Comparison of ENCODE assay signal across 10 cellular contexts in genomic region chr10:102649770-102650654, GRCh38. TPM values are rescaled to one million over a fixed set of nuclear protein-coding genes. Genes with fewer than 3 reads are reported as not detected.
DNase-seq lines count a peak whose midpoint lies in the region; ATAC-seq, FAIRE-seq and TF ChIP-seq lines count a peak whose summit lies in the region.
"Had no signal": no experiment of that assay in that cellular context is flagged by ENCODE, and none has a peak within 500 bp of the region (broad histone marks: within the 10 kb centered on the region; RNA-seq: fewer than 3 reads in every experiment).

No MANE protein-coding gene starts in this region.

- peak overlapping the region; percentile 39 to 98 (median 92) for H3K27ac Mint-ChIP-seq in naive thymus-derived CD8-positive, alpha-beta T cell

- no peaks in the 10 kb centered on the region for H3K9me3 Mint-ChIP-seq in naive thymus-derived CD8-positive, alpha-beta T cell

- ATAC-seq in left cardiac atrium: no peak
- no peak for ATAC-seq in naive thymus-derived CD8-positive, alpha-beta T cell
- ATAC-seq in HG02973 (IDR thresholded peaks at IDR 0.05; ENCODE audit: unreplicated experiment): no peak

- no peaks in the 10 kb centered on the region for H3K27me3 Mint-ChIP-seq in naive thymus-derived CD8-positive, alpha-beta T cell

- no peaks in the 10 kb centered on the region for H3K9me3 ChIP-seq in left ventricle myocardium inferior (replicated peaks)
- no peaks in the 10 kb centered on the region for H3K9me3 ChIP-seq in ectodermal cell (ENCODE audit: control insufficient read depth, low read length)
- H3K9me3 ChIP-seq in vagina: no peaks in the 10 kb centered on the region

- H3K36me3 Mint-ChIP-seq in naive thymus-derived CD8-positive, alpha-beta T cell: peaks cover 0 to 26% (median 6%) of the 10 kb centered on the region in 3 donors

- FAIRE-seq in urothelium cell line (lab: Jason Lieb, UNC): no peak

- H3K27ac ChIP-seq in left ventricle myocardium inferior (replicated peaks) (peak overlapping the region; percentile 99), ectodermal cell (ENCODE audit: insufficient read depth, low read depth, low read length, poor library complexity, severe bottlenecking) (peak overlapping the region; percentile 99), vagina (peak overlapping the region; percentile 99)

- intact Hi-C loops in left ventricle myocardium inferior (cut with micrococcal nuclease): no loop called here
- intact Hi-C loops in left cardiac atrium (cut with DNase I): loop anchor here (5.0 kb wide), 1 partner anchor 53 kb away; no protein-coding TSS in a partner anchor
- intact Hi-C loops in vagina (cut with DNase I): loop anchor here (10.0 kb wide), 1 partner anchor 165 kb away; no protein-coding TSS in a partner anchor

- peak overlapping the region; percentile 57 to 99 (median 96) for H3K4me3 Mint-ChIP-seq in naive thymus-derived CD8-positive, alpha-beta T cell

- H3K4me1 Mint-ChIP-seq in naive thymus-derived CD8-positive, alpha-beta T cell: peaks cover 64 to 94% (median 85%) of the 10 kb centered on the region in 4 donors

- H3K27me3 ChIP-seq in left ventricle myocardium inferior (ENCODE audit: low read depth) (no peaks in the 10 kb centered on the region), ectodermal cell (ENCODE audit: control insufficient read depth, insufficient read depth, low read length, poor library complexity, severe bottlenecking) (no peaks in the 10 kb centered on the region), vagina (no peaks in the 10 kb centered on the region)

- POLR2A ChIA-PET in naive thymus-derived CD8-positive, alpha-beta T cell (lab: Charles Lee): interaction anchor here (0.5 to 15.9 kb wide), 3 partner anchors 14 to 64 kb away, joined by 4 to 624 read pairs (median 24); partner anchors contain the start of genes ARL3 and SFXN2
- POLR2A ChIA-PET in HEK293T (lab: Yijun Ruan, JAX): interaction anchor here (1.0 kb wide), 1 partner anchor 11 kb away, joined by 3 read pairs; no protein-coding TSS in a partner anchor

- no peak for TF ChIP-seq POLR2A in vagina (IDR thresholded peaks at IDR 0.05)

- TF ChIP-seq CTCF in left ventricle myocardium inferior (IDR thresholded peaks at IDR 0.05; ENCODE audit: borderline replicate concordance) (no peak), vagina (IDR thresholded peaks at IDR 0.05) (no peak)

- DNase-seq in left ventricle myocardium inferior (no peak), left cardiac atrium (no peak), vagina (ENCODE audit: extremely low spot score in 2 of 2) (no peak), HEK293T (ENCODE audit: extremely low spot score) (no peak), urothelium cell line (ENCODE audit: low spot score) (no peak)
- DNase-seq in naive thymus-derived CD8-positive, alpha-beta T cell: peak in 1 of 10 donors; percentile 49
- DNase-seq: activated CD4-positive, alpha-beta T cell treated with anti-CD3 and anti-CD28 coated beads for 4 hours; Calu3 had no signal

- H3K4me1 ChIP-seq in left ventricle myocardium inferior: peaks cover 98% of the 10 kb centered on the region
- H3K4me1 ChIP-seq in ectodermal cell (ENCODE audit: control insufficient read depth, insufficient read depth, low read length): peaks cover 62% of the 10 kb centered on the region
- H3K4me1 ChIP-seq in vagina: peaks cover 80% of the 10 kb centered on the region

- WGBS in ectodermal cell, 2 experiments: 63 to 65% methylated on average over 12 of the region's 12 CpGs

- H3K4me3 ChIP-seq in left ventricle myocardium inferior (peak overlapping the region; percentile 82), ectodermal cell (ENCODE audit: insufficient read depth, low read depth, low read length) (peak overlapping the region; percentile 29), vagina (peak overlapping the region; percentile 72 to 98)

- CTCF ChIA-PET in HEK293T (lab: Yijun Ruan, JAX): interaction anchor here (1.1 kb wide), 1 partner anchor 29 kb away, joined by 4 read pairs; no protein-coding TSS in a partner anchor

- H3K36me3 ChIP-seq in left ventricle myocardium inferior: peaks cover 23% of the 10 kb centered on the region
- peaks cover 5% of the 10 kb centered on the region for H3K36me3 ChIP-seq in ectodermal cell (ENCODE audit: control insufficient read depth, insufficient read depth, low read length)
- H3K36me3 ChIP-seq in vagina: peaks cover 0 to 11% of the 10 kb centered on the region in 2 donors

TF ChIP-seq in HEK293T, 16 proteins besides CTCF, POLR2A, EP300 and RAD21:
- TF ChIP-seq HDGF (IDR thresholded peaks at IDR 0.05; ENCODE audit: borderline replicate concordance) (no peak), PKNOX1 (IDR thresholded peaks at IDR 0.05) (no peak), ZNF384 (IDR thresholded peaks at IDR 0.05) (no peak), SP1 (IDR thresholded peaks at IDR 0.05) (no peak), LEF1 (IDR thresholded peaks at IDR 0.05; ENCODE audit: borderline replicate concordance) (no peak), TARDBP (IDR thresholded peaks at IDR 0.05) (no peak), ELF4 (IDR thresholded peaks at IDR 0.05) (no peak), NFRKB (IDR thresholded peaks at IDR 0.05) (no peak), L3MBTL2 (conservative IDR thresholded peaks at IDR 0.05) (no peak)
TF ChIP-seq in HEK293T: peak in this region for 0.

RNA-seq across cellular contexts. Expression of gene TRIM8, which starts 5.7 kb away (rescaled TPM):
- total RNA-seq in left ventricle myocardium inferior (95.1 TPM), left cardiac atrium (100 to 1,000 TPM; 104 to 108 TPM), vagina (126 TPM)
- 61.1 TPM for polyA plus RNA-seq in ectodermal cell (2013, experiment 1 of 4)
- 59.1 TPM for polyA plus RNA-seq in ectodermal cell (2013, experiment 2 of 4)
- 48.5 TPM for polyA plus RNA-seq in ectodermal cell (2013, experiment 3 of 4)
- 46.9 TPM for polyA plus RNA-seq in ectodermal cell (2013, experiment 4 of 4)
- 10 to 100 TPM; 61.4 to 67.3 TPM for total RNA-seq in naive thymus-derived CD8-positive, alpha-beta T cell
- polyA plus RNA-seq in naive thymus-derived CD8-positive, alpha-beta T cell: 10 to 100 TPM; 27.5 to 53.2 (median 34.7) TPM

Comparison
In these comparisons a context has a peak if more than half of its experiments do, and no peak if none do; other contexts are left out.
1. H3K4me3 ChIP-seq: peak in every context shown above with its lines; median percentile 85 in vagina; 82 in left ventricle myocardium inferior; 29 in ectodermal cell.